9 cellular contexts compared by ENCODE assay signal in the genomic region with DNA sequence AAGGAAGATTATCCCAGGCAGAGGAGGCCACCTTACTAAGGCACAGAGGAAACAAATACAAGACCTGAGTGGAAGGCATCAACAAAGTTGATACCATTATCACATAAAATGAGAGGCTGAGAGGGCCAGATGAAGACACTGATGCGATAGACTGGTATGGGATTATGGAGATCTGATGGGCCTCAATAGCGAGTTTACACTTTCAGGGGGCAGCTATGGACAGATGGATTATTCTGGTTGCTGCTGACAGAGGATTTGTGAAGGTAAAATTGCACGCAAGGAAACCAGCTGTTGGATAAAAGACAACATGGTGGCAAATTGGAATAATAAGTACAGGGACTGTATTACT.
A peak's percentile ranks its signal among the peaks of the same experiment; 100 is the strongest.
DNase-seq lines count a peak whose midpoint lies in the region; ATAC-seq and TF ChIP-seq lines count a peak whose summit lies in the region.
"Had no signal": no experiment of that assay in that cellular context is flagged by ENCODE, and none has a peak within 500 bp of the region (broad histone marks: within the 10 kb centered on the region; RNA-seq: fewer than 3 reads in every experiment).

No MANE protein-coding gene starts in this region.

- H3K27me3 ChIP-seq in endocrine pancreas (ENCODE audit: control insufficient read depth, insufficient read depth, low read length) = no peaks in the 10 kb centered on the region

- no peaks in the 10 kb centered on the region for H3K9me3 Mint-ChIP-seq in activated T-cell treated with anti-CD3 and anti-CD28 coated beads, Interleukin-2, amount 50 U/mL, for 4 hours
- peaks cover 0 to 5% of the 10 kb centered on the region in 2 donors for H3K9me3 Mint-ChIP-seq in stimulated activated naive B cell treated with anti-CD40 and anti-IgM and Interleukin-4, amounts not matched to agents 10 μg/mL and 1 μg/mL and 100 μg/mL, for 72 hours

- no peak for DNase-seq in activated T-cell treated with anti-CD3 and anti-CD28 coated beads, Interleukin-2, amount 50 U/mL, for 4 hours
- DNase-seq in activated T-cell treated with anti-CD3 and anti-CD28 coated beads for 4 hours (no peak), NCI-H524 treated with DMSO at 0.1 percent for 48 hours (lab: John Stamatoyannopoulos, UW) (peak; percentile 51), omental fat pad (ENCODE audit: low spot score) (no peak), SKM-1 treated with dmso at 0.1 percent for 144 hours (lab: John Stamatoyannopoulos, UW; ENCODE audit: unreplicated experiment) (no peak), left lobe of liver (ENCODE audit: low spot score) (no peak)
- no peak for DNase-seq in stimulated activated naive B cell treated with anti-CD40 and anti-IgM and Interleukin-4, amounts not matched to agents 10 μg/mL and 1 μg/mL and 100 μg/mL, for 72 hours

- no peaks in the 10 kb centered on the region for H3K9me3 ChIP-seq in endocrine pancreas (ENCODE audit: control insufficient read depth, low read length)

- H3K27ac Mint-ChIP-seq in stimulated activated naive B cell treated with anti-CD40 and anti-IgM and Interleukin-4, amounts not matched to agents 10 μg/mL and 1 μg/mL and 100 μg/mL, for 72 hours = peak overlapping the region; percentile 92
- H3K27ac Mint-ChIP-seq: nephron progenitor cell had no signal

- no peak for TF ChIP-seq CTCF in omental fat pad (IDR thresholded peaks at IDR 0.05)

- H3K4me3 ChIP-seq in endocrine pancreas (ENCODE audit: control insufficient read depth, insufficient read depth, low read length) = peak overlapping the region; percentile 76

- H3K27me3 Mint-ChIP-seq in activated T-cell treated with anti-CD3 and anti-CD28 coated beads, Interleukin-2, amount 50 U/mL, for 4 hours (ENCODE audit: low read depth) = no peaks in the 10 kb centered on the region
- no peaks in the 10 kb centered on the region for H3K27me3 Mint-ChIP-seq in stimulated activated naive B cell treated with anti-CD40 and anti-IgM and Interleukin-4, amounts not matched to agents 10 μg/mL and 1 μg/mL and 100 μg/mL, for 72 hours

- peak overlapping the region; percentile 19 for H3K9ac ChIP-seq in endocrine pancreas (ENCODE audit: control insufficient read depth, insufficient read depth, low read length)

- no peaks in the 10 kb centered on the region for H3K4me1 ChIP-seq in endocrine pancreas (ENCODE audit: control insufficient read depth, insufficient read depth, low read length)

- no peaks in the 10 kb centered on the region for H3K36me3 Mint-ChIP-seq in activated T-cell treated with anti-CD3 and anti-CD28 coated beads, Interleukin-2, amount 50 U/mL, for 4 hours (ENCODE audit: insufficient read depth)
- peaks cover 26 to 28% of the 10 kb centered on the region in 2 donors for H3K36me3 Mint-ChIP-seq in stimulated activated naive B cell treated with anti-CD40 and anti-IgM and Interleukin-4, amounts not matched to agents 10 μg/mL and 1 μg/mL and 100 μg/mL, for 72 hours

- ATAC-seq in activated T-cell treated with anti-CD3 and anti-CD28 coated beads, Interleukin-2, amount 50 U/mL, for 4 hours = no peak
- ATAC-seq in stimulated activated naive B cell treated with anti-CD40 and anti-IgM and Interleukin-4, amounts not matched to agents 10 μg/mL and 1 μg/mL and 100 μg/mL, for 72 hours (replicated peaks) = peak in 1 of 2 donors; percentile 1
- ATAC-seq in omental fat pad (ENCODE audit: low FRiP score) (no peak), left lobe of liver (no peak)

- peaks cover 11% of the 10 kb centered on the region for H3K4me1 Mint-ChIP-seq in activated T-cell treated with anti-CD3 and anti-CD28 coated beads, Interleukin-2, amount 50 U/mL, for 4 hours (ENCODE audit: low read depth)
- H3K4me1 Mint-ChIP-seq in stimulated activated naive B cell treated with anti-CD40 and anti-IgM and Interleukin-4, amounts not matched to agents 10 μg/mL and 1 μg/mL and 100 μg/mL, for 72 hours = peaks cover 15 to 65% of the 10 kb centered on the region in 2 donors
- H3K4me1 Mint-ChIP-seq: nephron progenitor cell had no signal

- H3K4me3 Mint-ChIP-seq in activated T-cell treated with anti-CD3 and anti-CD28 coated beads, Interleukin-2, amount 50 U/mL, for 4 hours = peak overlapping the region; percentile 73
- peak overlapping the region; percentile 59 to 74 for H3K4me3 Mint-ChIP-seq in stimulated activated naive B cell treated with anti-CD40 and anti-IgM and Interleukin-4, amounts not matched to agents 10 μg/mL and 1 μg/mL and 100 μg/mL, for 72 hours
- H3K4me3 Mint-ChIP-seq: nephron progenitor cell had no signal

- no peaks in the 10 kb centered on the region for H3K36me3 ChIP-seq in endocrine pancreas (ENCODE audit: control insufficient read depth, insufficient read depth, low read length)
